In the genomic region with DNA sequence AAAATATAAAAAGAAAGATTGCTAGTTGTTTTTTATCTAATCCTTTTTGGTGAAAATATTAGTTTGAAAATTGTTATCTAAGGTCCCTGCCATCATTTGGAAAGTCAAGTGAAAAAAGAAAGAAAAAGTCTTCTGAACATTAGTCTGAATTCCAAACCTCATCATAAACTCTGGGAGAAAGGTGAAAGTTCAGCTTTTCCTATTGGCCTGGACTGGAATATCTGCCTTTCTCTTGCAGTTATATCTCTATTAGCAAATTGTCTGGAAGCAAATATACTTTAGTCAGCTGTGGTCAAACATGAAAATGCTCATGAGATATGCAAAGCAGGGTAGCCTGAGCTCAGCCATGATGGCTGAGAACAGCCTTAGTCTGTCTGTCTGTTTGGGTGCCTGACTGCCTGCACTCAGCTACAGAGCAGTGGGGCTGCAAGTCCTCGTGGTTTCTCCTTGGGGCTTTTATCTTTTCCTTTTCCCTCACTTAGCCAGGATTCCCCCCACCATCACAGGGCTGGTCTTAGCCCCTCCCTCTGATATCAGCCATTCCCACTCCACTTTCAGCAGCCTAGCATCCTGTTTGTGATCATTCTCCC, we compare ENCODE assay signal across 13 cellular contexts. TPM values are rescaled to one million over a fixed set of nuclear protein-coding genes. Genes with fewer than 3 reads are reported as not detected.
DNase-seq lines count a peak whose midpoint lies in the region; ATAC-seq, FAIRE-seq and TF ChIP-seq lines count a peak whose summit lies in the region.
"Had no signal": no experiment of that assay in that cellular context is flagged by ENCODE, and none has a peak within 500 bp of the region (broad histone marks: within the 10 kb centered on the region; RNA-seq: fewer than 3 reads in every experiment).

No MANE protein-coding gene starts in this region.

- ATAC-seq in GM18520 (IDR thresholded peaks at IDR 0.05; ENCODE audit: unreplicated experiment) (peak; percentile 59), GM21528 (IDR thresholded peaks at IDR 0.05; ENCODE audit: low FRiP score, unreplicated experiment) (peak; percentile 68), HG03175 (IDR thresholded peaks at IDR 0.05; ENCODE audit: unreplicated experiment) (peak; percentile 53)
- no peak for ATAC-seq in activated naive CD4-positive, alpha-beta T cell treated with anti-CD3 and anti-CD28 coated beads, Interleukin-2, amount 50 U/mL, for 72 hours

- H3K27me3 ChIP-seq in endothelial cell of umbilical vein (ENCODE audit: control insufficient read depth in 2 of 2, insufficient read depth in 2 of 2, low read length in 2 of 2) = no peaks in the 10 kb centered on the region
- no peaks in the 10 kb centered on the region for H3K27me3 ChIP-seq in thyroid gland
- H3K27me3 ChIP-seq: right atrium auricular region, transverse colon had no signal

- TF ChIP-seq POLR2A in endothelial cell of umbilical vein (IDR thresholded peaks at IDR 0.05; ENCODE audit: low read depth, low read length) = no peak
- no peak for TF ChIP-seq POLR2A in thyroid gland (IDR thresholded peaks at IDR 0.05)

- no peaks in the 10 kb centered on the region for H3K36me3 ChIP-seq in endothelial cell of umbilical vein (ENCODE audit: control insufficient read depth in 2 of 2, extremely low read depth in 1 of 2, insufficient read depth in 2 of 2, low read length in 2 of 2)
- H3K36me3 ChIP-seq in thyroid gland = no peaks in the 10 kb centered on the region
- H3K36me3 ChIP-seq: right atrium auricular region, transverse colon had no signal

- H3K9me3 Mint-ChIP-seq in activated naive CD4-positive, alpha-beta T cell treated with anti-CD3 and anti-CD28 coated beads, Interleukin-2, amount 50 U/mL, for 72 hours = no peaks in the 10 kb centered on the region
- H3K9me3 Mint-ChIP-seq: activated CD4-positive, alpha-beta T cell treated with anti-CD3 and anti-CD28 coated beads, Interleukin-2, amount 10 ng/mL, durations not matched to agents 7 days and 5 days; activated naive CD4-positive, alpha-beta T cell treated with anti-CD3 and anti-CD28 coated beads, Interleukin-2, amount 10 ng/mL, durations not matched to agents 7 days and 5 days had no signal

- H3K9me3 ChIP-seq in endothelial cell of umbilical vein (replicated peaks; ENCODE audit: control insufficient read depth, insufficient read depth, low read length) (no peaks in the 10 kb centered on the region), thyroid gland (no peaks in the 10 kb centered on the region)
- H3K9me3 ChIP-seq: right atrium auricular region, transverse colon had no signal

- H3K27ac ChIP-seq in endothelial cell of umbilical vein (ENCODE audit: insufficient read depth, low read depth, low read length) (no peak overlapping the region), thyroid gland (no peak overlapping the region)
- H3K27ac ChIP-seq: right atrium auricular region, transverse colon had no signal

- intact Hi-C loops in endothelial cell of umbilical vein (cut with micrococcal nuclease) = no loop called here
- intact Hi-C loops in thyroid gland (cut with DNase I) = no loop called here

- H3K4me1 ChIP-seq in endothelial cell of umbilical vein (ENCODE audit: control insufficient read depth, extremely low read depth, insufficient read depth, low read length) = peaks cover 9% of the 10 kb centered on the region
- peaks cover 17 to 20% of the 10 kb centered on the region in 2 donors for H3K4me1 ChIP-seq in thyroid gland

- H3K9me1 ChIP-seq in endothelial cell of umbilical vein (replicated peaks; ENCODE audit: control insufficient read depth, extremely low read depth, insufficient read depth, low read length) = no peaks in the 10 kb centered on the region

- dilution Hi-C loops in endothelial cell of umbilical vein (cut with MboI; ENCODE audit: extremely low pct_ligation_motif_present, low sequenced_read_pairs) = no loop called here

- H3K4me2 ChIP-seq in endothelial cell of umbilical vein (ENCODE audit: insufficient read depth, low read length) = no peak overlapping the region

- no peak overlapping the region for H3K4me3 ChIP-seq in endothelial cell of umbilical vein (replicated peaks in 1 of 3; ENCODE audit: insufficient read depth in 1 of 3, low read depth in 1 of 3, low read length in 3 of 3)
- H3K4me3 ChIP-seq in thyroid gland (replicated peaks in 1 of 3) = no peak overlapping the region
- H3K4me3 ChIP-seq: right atrium auricular region, transverse colon had no signal

- WGBS in thyroid gland, 2 donors = 54 to 63% methylated on average over 1 of the region's 1 CpG

- H2AFZ ChIP-seq in endothelial cell of umbilical vein (ENCODE audit: low read depth, low read length) = peak overlapping the region; percentile 30

- TF ChIP-seq CTCF in endothelial cell of umbilical vein (IDR thresholded peaks at IDR 0.05; ENCODE audit: extremely low read depth in 1 of 2, insufficient read depth in 1 of 2, low read depth in 1 of 2, low read length in 2 of 2) (no peak), thyroid gland (IDR thresholded peaks at IDR 0.05) (no peak)

- no peaks in the 10 kb centered on the region for H3K79me2 ChIP-seq in endothelial cell of umbilical vein (ENCODE audit: control insufficient read depth, insufficient read depth, low read length)

- POLR2A ChIA-PET in endothelial cell of umbilical vein (lab: Charles Lee) = no interaction called here

- DNase-seq in endothelial cell of umbilical vein (ENCODE audit: low read depth, low spot score) = no peak
- no peak for DNase-seq in NCI-H187 treated with DMSO at 0.1 percent for 48 hours (lab: John Stamatoyannopoulos, UW)
- DNase-seq in activated naive CD4-positive, alpha-beta T cell treated with anti-CD3 and anti-CD28 coated beads, Interleukin-2, amount 50 U/mL, for 72 hours (ENCODE audit: low spot score in 2 of 2) = no peak
- no peak for DNase-seq in thyroid gland
- DNase-seq in activated CD8-positive, alpha-beta memory T cell treated with anti-CD3 and anti-CD28 coated beads for 24 hours = no peak
- DNase-seq: activated CD4-positive, alpha-beta T cell treated with anti-CD3 and anti-CD28 coated beads, Interleukin-2, amount 10 ng/mL, durations not matched to agents 7 days and 5 days; activated naive CD4-positive, alpha-beta T cell treated with anti-CD3 and anti-CD28 coated beads, Interleukin-2, amount 10 ng/mL, durations not matched to agents 7 days and 5 days; NCI-H1092; transverse colon had no signal

- FAIRE-seq in endothelial cell of umbilical vein (lab: Jason Lieb, UNC) = peak; percentile 15

- no peaks in the 10 kb centered on the region for H4K20me1 ChIP-seq in endothelial cell of umbilical vein (replicated peaks; ENCODE audit: control insufficient read depth, extremely low read depth, insufficient read depth, low read length)

- CTCF ChIA-PET in endothelial cell of umbilical vein (lab: Charles Lee) = interaction anchor here (1.5 kb wide), 1 partner anchor 10 kb away, joined by 4 read pairs; no protein-coding TSS in a partner anchor

- H3K9ac ChIP-seq in endothelial cell of umbilical vein (replicated peaks; ENCODE audit: extremely low read depth, insufficient read depth, low read length) = no peak overlapping the region

- H3K36me3 Mint-ChIP-seq in activated naive CD4-positive, alpha-beta T cell treated with anti-CD3 and anti-CD28 coated beads, Interleukin-2, amount 50 U/mL, for 72 hours = peaks cover 0 to 4% of the 10 kb centered on the region in 2 donors
- H3K36me3 Mint-ChIP-seq: activated naive CD4-positive, alpha-beta T cell treated with anti-CD3 and anti-CD28 coated beads, Interleukin-2, amount 10 ng/mL, durations not matched to agents 7 days and 5 days had no signal

- BruUV-seq in endothelial cell of umbilical vein (replicated peaks; lab: Mats Ljungman, UMichigan) = no TSS peak

- H3K27ac Mint-ChIP-seq in activated naive CD4-positive, alpha-beta T cell treated with anti-CD3 and anti-CD28 coated beads, Interleukin-2, amount 50 U/mL, for 72 hours = no peak overlapping the region
- H3K27ac Mint-ChIP-seq: activated CD4-positive, alpha-beta T cell treated with anti-CD3 and anti-CD28 coated beads, Interleukin-2, amount 10 ng/mL, durations not matched to agents 7 days and 5 days; activated naive CD4-positive, alpha-beta T cell treated with anti-CD3 and anti-CD28 coated beads, Interleukin-2, amount 10 ng/mL, durations not matched to agents 7 days and 5 days had no signal

TF ChIP-seq in endothelial cell of umbilical vein, 7 proteins besides CTCF, POLR2A, EP300 and RAD21:
- TF ChIP-seq MYC (IDR thresholded peaks at IDR 0.05; ENCODE audit: low read depth, low read length) (no peak), JUN (IDR thresholded peaks at IDR 0.05; ENCODE audit: borderline replicate concordance, insufficient read depth, insufficient read length, low read depth) (no peak), GATA2 (IDR thresholded peaks at IDR 0.05; ENCODE audit: insufficient read depth, insufficient read length, low read depth, low read length) (no peak)

RNA-seq across cellular contexts. Expression of a gene that starts 19.5 kb away (rescaled TPM):
- total RNA-seq in endothelial cell of umbilical vein (58.1 and 63.4 TPM in 2 replicates), thyroid gland (10 to 100 TPM; 46.5 to 68.9 (median 50.2) TPM)
- polyA plus RNA-seq in endothelial cell of umbilical vein = 6.9 and 10.1 TPM in 2 replicates
- 15.8 and 18.2 TPM in 2 replicates for polyA plus RNA-seq in endothelial cell of umbilical vein (2011; cell fraction: cytosol; rRNA removed)
- 9.5 and 12.6 TPM in 2 replicates for polyA plus RNA-seq in endothelial cell of umbilical vein (2011; cell fraction: nucleus; rRNA removed)
- 66.0 and 93.3 TPM in 2 replicates for polyA plus RNA-seq in endothelial cell of umbilical vein (2012)
- polyA minus RNA-seq in endothelial cell of umbilical vein = 4.5 and 5.0 TPM in 2 replicates
- polyA minus RNA-seq in endothelial cell of umbilical vein (2011; cell fraction: cytosol; rRNA and poly(A)+ RNA removed) = 5.4 TPM
- 5.4 and 8.5 TPM in 2 replicates for polyA minus RNA-seq in endothelial cell of umbilical vein (2011; cell fraction: nucleus; rRNA and poly(A)+ RNA removed)
- total RNA-seq in activated naive CD4-positive, alpha-beta T cell treated with anti-CD3 and anti-CD28 coated beads, Interleukin-2, amount 50 U/mL, for 72 hours = 10 to 100 TPM; 23.6 to 52.7 TPM

Comparison
In these comparisons a context has a peak if more than half of its experiments do, and no peak if none do; other contexts are left out.
1. ATAC-seq: peak in GM18520 (single experiment), GM21528 (single experiment) and HG03175 (single experiment); none in activated naive CD4-positive, alpha-beta T cell treated with anti-CD3 and anti-CD28 coated beads, Interleukin-2, amount 50 U/mL, for 72 hours (0 of 2).